In the genomic region with DNA sequence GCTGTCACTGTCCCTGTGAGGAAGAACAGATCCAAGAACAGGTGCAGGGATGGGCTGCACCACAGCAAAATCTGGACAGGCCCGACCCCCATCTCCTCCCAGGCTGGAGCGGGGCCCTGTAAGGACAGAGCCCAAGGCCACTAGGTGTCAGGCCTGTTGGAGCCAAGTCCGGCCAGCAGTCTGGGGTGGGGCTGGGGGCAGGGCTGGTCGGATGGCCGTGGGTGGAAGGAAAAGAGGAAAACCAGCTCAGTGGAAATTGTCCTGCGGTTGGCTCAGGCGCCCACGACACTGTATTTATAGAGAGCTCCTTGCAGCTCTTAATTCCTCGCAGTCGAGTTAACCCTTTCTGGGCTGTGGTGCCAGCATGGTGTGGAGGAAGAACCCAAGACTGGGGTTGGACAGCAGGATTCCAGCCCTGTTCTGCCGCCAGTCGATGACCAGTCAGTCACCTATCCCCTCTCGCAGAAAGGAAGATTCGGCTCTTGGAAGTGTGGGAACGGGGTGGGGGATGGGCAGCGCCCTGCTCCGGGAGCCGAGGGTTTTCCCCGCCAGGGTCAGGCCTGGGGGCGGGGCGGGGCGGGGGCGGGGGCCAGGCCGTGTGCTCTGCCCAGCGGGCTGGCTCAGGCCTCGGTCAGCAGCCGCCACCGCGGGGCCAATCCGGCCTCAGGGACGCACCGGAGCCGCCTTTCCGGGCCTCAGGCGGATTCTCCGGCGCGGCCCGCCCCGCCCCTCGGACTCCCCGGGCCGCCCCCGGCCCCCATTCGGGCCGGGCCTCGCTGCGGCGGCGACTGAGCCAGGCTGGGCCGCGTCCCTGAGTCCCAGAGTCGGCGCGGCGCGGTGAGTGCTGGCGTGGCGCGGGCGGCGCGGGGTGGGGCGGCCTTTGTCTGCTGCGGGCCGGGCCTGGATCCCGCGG, we compare ENCODE assay signal across 8 cellular contexts. TPM values are rescaled to one million over a fixed set of nuclear protein-coding genes. Genes with fewer than 3 reads are reported as not detected.
DNase-seq lines count a peak whose midpoint lies in the region; ATAC-seq and TF ChIP-seq lines count a peak whose summit lies in the region.

Gene CD276, plus strand, starts transcription at position 760 of the 913 bp plus-strand sequence. CDS start 15,257 bp downstream, outside the sequence.

- no peaks in the 10 kb centered on the region for H3K9me2 ChIP-seq in PC-3 (replicated peaks; ENCODE audit: low read length)

- peaks cover 52% of the 10 kb centered on the region for H3K4me1 ChIP-seq in PC-3 (ENCODE audit: insufficient read depth, low read length)
- peaks cover 15% of the 10 kb centered on the region for H3K4me1 ChIP-seq in iPS-20b (ENCODE audit: insufficient read depth, low read length)

- H2AFZ ChIP-seq in PC-3 (ENCODE audit: low read length): peak within 1 kb of the TSS; percentile 90

- no TSS peak for BruUV-seq in PC-3 (replicated peaks; lab: Mats Ljungman, UMichigan)

- peaks cover 16% of the 10 kb centered on the region; the same call in 1 of the 2 replicates for H4K20me1 ChIP-seq in PC-3 (ENCODE audit: low read length)

- peak within 1 kb of the TSS; percentile 77 for H3K27ac ChIP-seq in PC-3 (ENCODE audit: low read length)
- H3K27ac ChIP-seq in caudate nucleus (ENCODE audit: low read depth, low read length): peak within 1 kb of the TSS; percentile 67
- peak within 1 kb of the TSS; percentile 26 for H3K27ac ChIP-seq in iPS-20b (ENCODE audit: low read length)

- H3K9me3 ChIP-seq in PC-3 (ENCODE audit: low read length) (no peaks in the 10 kb centered on the region), iPS-20b (ENCODE audit: insufficient read depth, low read depth, low read length) (no peaks in the 10 kb centered on the region)

- no peaks in the 10 kb centered on the region for H3K36me3 ChIP-seq in PC-3 (ENCODE audit: low read depth, low read length)
- no peaks in the 10 kb centered on the region; the same call in 1 of the 2 replicates for H3K36me3 ChIP-seq in iPS-20b (ENCODE audit: insufficient read depth, low read depth, low read length)

- H3F3A ChIP-seq in PC-3 (ENCODE audit: low read length, unreplicated experiment): no peaks in the 10 kb centered on the region

- intact Hi-C loops in PC-3 (cut with micrococcal nuclease): loop anchor here (5.0 kb wide), 1 partner anchor 47 kb away; no protein-coding TSS in a partner anchor

- ATAC-seq in PC-3 (peak; percentile 76), GM21526 (IDR thresholded peaks at IDR 0.05; ENCODE audit: low FRiP score, unreplicated experiment) (no peak), HG03439 (IDR thresholded peaks at IDR 0.05; ENCODE audit: unreplicated experiment) (no peak)

- H3K4me2 ChIP-seq in PC-3 (ENCODE audit: low read length): peak within 1 kb of the TSS; percentile 93

- H3K4me3 ChIP-seq in PC-3 (ENCODE audit: low read length): peak within 1 kb of the TSS; percentile 93
- peak within 1 kb of the TSS; percentile 71 for H3K4me3 ChIP-seq in iPS-20b (ENCODE audit: low read length)
- peak within 1 kb of the TSS; percentile 89 for H3K4me3 ChIP-seq in retinal pigment epithelial cell (ENCODE audit: low read length)

- H3K27me3 ChIP-seq in PC-3 (ENCODE audit: low read length): no peaks in the 10 kb centered on the region
- H3K27me3 ChIP-seq in iPS-20b (ENCODE audit: insufficient read depth, low read length): no peaks in the 10 kb centered on the region

- DNase-seq in AG08396 (ENCODE audit: low spot score): peak; percentile 93
- DNase-seq in PC-3: peak; percentile 72
- DNase-seq in caudate nucleus (lab: John Stamatoyannopoulos, UW): peak in 35 of 61 donors; percentile 15 to 70 (median 39)
- DNase-seq in retinal pigment epithelial cell (ENCODE audit: low read depth): no peak

- POLR2A ChIA-PET in PC-3 (lab: Charles Lee; ENCODE audit: unreplicated experiment): no interaction called here

- CTCF ChIA-PET in PC-3 (lab: Charles Lee): interaction anchor here (1.0 to 1.5 kb wide), 2 partner anchors 16 to 48 kb away, joined by 5 to 6 read pairs; no protein-coding TSS in a partner anchor

- H3K9ac ChIP-seq in PC-3 (ENCODE audit: low read length) (peak within 1 kb of the TSS; percentile 93), iPS-20b (ENCODE audit: low read depth, low read length) (peak within 1 kb of the TSS; percentile 81; the same call in 1 of the 2 replicates)

- H3K79me2 ChIP-seq in PC-3 (ENCODE audit: low read length): peaks cover 45% of the 10 kb centered on the region

- 0 out of 3 replicates have a peak, but pooled peaks have one; percentile 5 for TF ChIP-seq CTCF in GM12872 (IDR thresholded peaks at IDR 0.05; ENCODE audit: insufficient read depth, low read depth, low read length)
- peak; percentile 45 for TF ChIP-seq CTCF in PC-3 (conservative IDR thresholded peaks at IDR 0.05; ENCODE audit: low read depth, low read length)
- TF ChIP-seq CTCF in retinal pigment epithelial cell (conservative IDR thresholded peaks at IDR 0.05; ENCODE audit: low read depth, low read length): peak; percentile 49

RNA-seq across cellular contexts. Expression of gene CD276, which starts in this region (rescaled TPM):
- total RNA-seq in PC-3 (2014; rRNA removed): 85.3 and 85.6 TPM in 2 replicates

Comparison
In these comparisons a context has a peak if more than half of its experiments do, and no peak if none do; other contexts are left out.
1. H3K27ac ChIP-seq: peak in every context shown above with its lines; median percentile 77 in PC-3; 67 in caudate nucleus; 26 in iPS-20b.